31 cellular contexts compared by ENCODE assay signal in the genomic region with DNA sequence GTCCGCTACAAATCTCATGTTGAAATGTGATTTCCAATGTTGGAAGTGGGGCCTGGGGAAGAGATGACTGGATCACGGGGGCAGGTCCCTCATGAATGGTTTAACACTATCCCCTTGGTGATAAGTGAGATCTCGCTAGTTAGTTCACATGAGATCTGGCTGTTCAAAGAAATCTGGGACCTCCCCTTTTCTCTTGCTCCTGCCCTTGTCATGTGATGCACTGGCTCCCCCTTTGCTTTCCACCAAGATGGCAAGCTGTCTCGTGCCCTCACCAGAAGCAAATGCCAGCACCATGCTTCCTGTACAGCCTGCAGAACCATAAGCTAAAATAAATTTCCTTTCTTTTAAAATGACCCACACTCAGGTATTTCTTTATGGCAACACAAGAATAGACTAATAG. TPM values are rescaled to one million over a fixed set of nuclear protein-coding genes. Genes with fewer than 3 reads are reported as not detected.
"Had no signal": no experiment of that assay in that cellular context is flagged by ENCODE, and none has a peak within 500 bp of the region (broad histone marks: within the 10 kb centered on the region; RNA-seq: fewer than 3 reads in every experiment).

No MANE protein-coding gene starts in this region.

- DNase-seq: activated CD4-positive, alpha-beta memory T cell treated with anti-CD3 and anti-CD28 coated beads, Interleukin-2, amount 10 ng/mL, durations not matched to agents 7 days and 5 days; activated CD4-positive, alpha-beta T cell treated with anti-CD3 and anti-CD28 coated beads, Interleukin-2, amount 10 ng/mL, durations not matched to agents 24 days and 14 days; activated CD8-positive, alpha-beta memory T cell treated with anti-CD3 and anti-CD28 coated beads, Interleukin-2, amount 50 U/mL, for 48 hours; activated gamma-delta T cell treated with Interleukin-2 at 50 U/mL for 16 hours; activated T-cell treated with anti-CD3 and anti-CD28 coated beads, Interleukin-2, amount 50 U/mL, for 24 hours; esophagus squamous epithelium; foreskin melanocyte; heart right ventricle; left ventricle myocardium inferior; mucosa of descending colon; right cardiac atrium; stimulated activated CD4-positive, alpha-beta T cell treated with anti-CD3 and anti-CD28 coated beads, Interleukin-15, amount 100 ng/mL, for 24 hours; stimulated activated CD4-positive, alpha-beta T cell treated with anti-CD3 and anti-CD28 coated beads, Interleukin-2, amount 100 ng/mL, for 24 hours; stimulated activated naive B cell treated with anti-CD40 and anti-IgM and Interleukin-4, amounts not matched to agents 10 μg/mL and 1 μg/mL and 100 μg/mL, for 72 hours; stomach; T-helper 9 cell; tibial artery; upper lobe of right lung had no signal

- H3K36me3 ChIP-seq: esophagus squamous epithelium, heart right ventricle, left ventricle myocardium inferior, stomach, tibial artery, upper lobe of right lung had no signal

- H3K27me3 Mint-ChIP-seq: dendritic cell treated with granulocyte-macrophage colony-stimulating factor and Interleukin-4, amounts not matched to agents 40 ng/mL and 50 ng/mL, for 4 days had no signal

- H3K27ac ChIP-seq: epithelial cell of prostate, esophagus squamous epithelium, heart right ventricle, left ventricle myocardium inferior, stomach, tibial artery, upper lobe of right lung, VCaP had no signal

- H3K9me3 Mint-ChIP-seq: activated CD4-positive, alpha-beta memory T cell treated with anti-CD3 and anti-CD28 coated beads, Interleukin-2, amount 10 ng/mL, durations not matched to agents 7 days and 5 days; activated CD4-positive, alpha-beta T cell treated with anti-CD3 and anti-CD28 coated beads, Interleukin-2, amount 10 ng/mL, durations not matched to agents 24 days and 14 days; activated naive CD4-positive, alpha-beta T cell treated with anti-CD3 and anti-CD28 coated beads, Interleukin-2, amount 50 U/mL, for 72 hours; activated T-cell treated with anti-CD3 and anti-CD28 coated beads, Interleukin-2, amount 50 U/mL, for 24 hours; activated T-helper 17 cell treated with anti-CD3 and anti-CD28 coated beads, Interleukin-2, amount 50 U/mL, for 72 hours; central memory CD8-positive, alpha-beta T cell; dendritic cell treated with granulocyte-macrophage colony-stimulating factor and Interleukin-4, amounts not matched to agents 40 ng/mL and 50 ng/mL, for 4 days; natural killer cell treated with Interleukin-12 subunit alpha and Interleukin-12 subunit beta and Interleukin-15 and Interleukin-18, amount 100 ng/mL, for 72 hours had no signal

- H3K36me3 Mint-ChIP-seq: natural killer cell treated with Interleukin-12 subunit alpha and Interleukin-12 subunit beta and Interleukin-15 and Interleukin-18, amount 100 ng/mL, for 72 hours had no signal

- H3K4me1 Mint-ChIP-seq: activated T-helper 17 cell treated with anti-CD3 and anti-CD28 coated beads, Interleukin-2, amount 50 U/mL, for 72 hours had no signal

- H3K4me1 ChIP-seq: esophagus squamous epithelium, heart right ventricle, left ventricle myocardium inferior, stomach, tibial artery, upper lobe of right lung had no signal

- FAIRE-seq: bronchial epithelial cell, islet of Langerhans, TTC549 had no signal

- H3K4me3 ChIP-seq: esophagus squamous epithelium, heart right ventricle, left ventricle myocardium inferior, lung, mucosa of descending colon, stomach, tibial artery, upper lobe of right lung had no signal

- H3K9me3 ChIP-seq: esophagus squamous epithelium, heart right ventricle, left ventricle myocardium inferior, mucosa of descending colon, tibial artery, upper lobe of right lung had no signal

- H3K27ac Mint-ChIP-seq: activated CD4-positive, alpha-beta memory T cell treated with anti-CD3 and anti-CD28 coated beads, Interleukin-2, amount 10 ng/mL, durations not matched to agents 7 days and 5 days; activated CD4-positive, alpha-beta T cell treated with anti-CD3 and anti-CD28 coated beads, Interleukin-2, amount 10 ng/mL, durations not matched to agents 24 days and 14 days; activated naive CD4-positive, alpha-beta T cell treated with anti-CD3 and anti-CD28 coated beads, Interleukin-2, amount 50 U/mL, for 72 hours; activated T-cell treated with anti-CD3 and anti-CD28 coated beads, Interleukin-2, amount 50 U/mL, for 24 hours; activated T-helper 17 cell treated with anti-CD3 and anti-CD28 coated beads, Interleukin-2, amount 50 U/mL, for 72 hours; dendritic cell treated with granulocyte-macrophage colony-stimulating factor and Interleukin-4, amounts not matched to agents 40 ng/mL and 50 ng/mL, for 4 days; natural killer cell treated with Interleukin-12 subunit alpha and Interleukin-12 subunit beta and Interleukin-15 and Interleukin-18, amount 100 ng/mL, for 72 hours; stimulated activated naive B cell treated with anti-CD40 and anti-IgM and Interleukin-4, amounts not matched to agents 10 μg/mL and 1 μg/mL and 100 μg/mL, for 72 hours had no signal

- H3K4me3 Mint-ChIP-seq: activated CD4-positive, alpha-beta memory T cell treated with anti-CD3 and anti-CD28 coated beads, Interleukin-2, amount 10 ng/mL, durations not matched to agents 7 days and 5 days; activated CD4-positive, alpha-beta T cell treated with anti-CD3 and anti-CD28 coated beads, Interleukin-2, amount 10 ng/mL, durations not matched to agents 24 days and 14 days; activated T-cell treated with anti-CD3 and anti-CD28 coated beads, Interleukin-2, amount 50 U/mL, for 24 hours; activated T-helper 17 cell treated with anti-CD3 and anti-CD28 coated beads, Interleukin-2, amount 50 U/mL, for 72 hours; central memory CD8-positive, alpha-beta T cell; dendritic cell treated with granulocyte-macrophage colony-stimulating factor and Interleukin-4, amounts not matched to agents 40 ng/mL and 50 ng/mL, for 4 days; natural killer cell treated with Interleukin-12 subunit alpha and Interleukin-12 subunit beta and Interleukin-15 and Interleukin-18, amount 100 ng/mL, for 72 hours; stimulated activated naive B cell treated with anti-CD40 and anti-IgM and Interleukin-4, amounts not matched to agents 10 μg/mL and 1 μg/mL and 100 μg/mL, for 72 hours had no signal

- H3K27me3 ChIP-seq: esophagus squamous epithelium had no signal

RNA-seq across cellular contexts. Expression of gene C2orf15, which starts 57.3 kb away (rescaled TPM):
- total RNA-seq: left ventricle myocardium inferior; myocyte; natural killer cell treated with Interleukin-12 subunit alpha and Interleukin-12 subunit beta and Interleukin-15 and Interleukin-18, amount 100 ng/mL, for 72 hours; osteoblast had no signal
